8 cellular contexts compared by ENCODE assay signal in genomic region chr12:56751712-56752598, GRCh38. TPM values are rescaled to one million over a fixed set of nuclear protein-coding genes. Genes with fewer than 3 reads are reported as not detected.
DNase-seq lines count a peak whose midpoint lies in the region; TF ChIP-seq lines count a peak whose summit lies in the region.

PRIM1 (minus strand) TSS chr12:56752323; CDS start chr12:56752298, 25 bp downstream.

- no peaks in the 10 kb centered on the region for H3K9me3 Mint-ChIP-seq in nephron

- peak; percentile 85 for DNase-seq in EL
- DNase-seq in H4 (ENCODE audit: low spot score), result peak; percentile 73
- DNase-seq in LNCaP clone FGC (ENCODE audit: low read depth), result peak; percentile 26
- peak; percentile 95 for DNase-seq in RPMI8226
- DNase-seq in activated T-helper 1 cell treated with anti-CD3 and anti-CD28 coated beads, Interleukin-2, amount 50 U/mL, for 16 hours (ENCODE audit: low read depth in 1 of 2, low spot score in 1 of 2), result peak; percentile 59 to 75
- DNase-seq in fibroblast of pulmonary artery (ENCODE audit: low read depth), result peak; percentile 79
- DNase-seq in stimulated activated naive CD4-positive, alpha-beta T cell treated with Interleukin-2 at 50 U/mL for 16 hours (lab: John Stamatoyannopoulos, UW), result peak; percentile 85

- peak within 1 kb of the TSS; percentile 96 to 99 (median 98) for H3K4me3 Mint-ChIP-seq in nephron

- peaks cover 3% of the 10 kb centered on the region for H3K27me3 Mint-ChIP-seq in nephron (ENCODE audit: low read depth)

- peaks cover 17% of the 10 kb centered on the region for H3K4me1 Mint-ChIP-seq in nephron

- H3K36me3 Mint-ChIP-seq in nephron (ENCODE audit: low read depth), result peaks cover 9% of the 10 kb centered on the region

- H3K4me3 ChIP-seq in LNCaP clone FGC (ENCODE audit: low read depth, low read length), result peak within 1 kb of the TSS; percentile 88
- H3K4me3 ChIP-seq in fibroblast of pulmonary artery (replicated peaks; ENCODE audit: low read depth, low read length), result peak within 1 kb of the TSS; percentile 96

- TF ChIP-seq CTCF in LNCaP clone FGC (IDR thresholded peaks at IDR 0.05; ENCODE audit: control insufficient read depth, extremely low read depth, insufficient read depth) (no peak), fibroblast of pulmonary artery (IDR thresholded peaks at IDR 0.05; ENCODE audit: low read length, missing control alignments) (no peak), nephron (IDR thresholded peaks at IDR 0.05; ENCODE audit: unreplicated experiment in 3 of 3) (peak in 2 of 3 experiments; percentile 12 to 25)

- peak within 1 kb of the TSS; percentile 92 to 97 (median 93) for H3K27ac Mint-ChIP-seq in nephron

RNA-seq across cellular contexts. Expression of gene PRIM1, which starts in this region (rescaled TPM):
- 51.1 and 51.7 TPM in 2 replicates for total RNA-seq in H4 (2014; rRNA removed; shearing (Covaris generic))

Comparison
In these comparisons a context has a peak if more than half of its experiments do, and no peak if none do; other contexts are left out.
1. Peak in every context shown above with its lines: DNase-seq and H3K4me3 ChIP-seq.
2. DNase-seq: peak in every context shown above with its lines; median percentile 95 in RPMI8226; 85 in EL; 85 in stimulated activated naive CD4-positive, alpha-beta T cell treated with Interleukin-2 at 50 U/mL for 16 hours; 79 in fibroblast of pulmonary artery; 73 in H4; 67 in activated T-helper 1 cell treated with anti-CD3 and anti-CD28 coated beads, Interleukin-2, amount 50 U/mL, for 16 hours; 26 in LNCaP clone FGC.
3. CTCF ChIP-seq: peak in nephron (2 of 3); none in LNCaP clone FGC (single experiment) and fibroblast of pulmonary artery (single experiment).